37 cellular contexts compared by ENCODE assay signal in genomic region chr3:16653712-16654111, GRCh38. TPM values are rescaled to one million over a fixed set of nuclear protein-coding genes. Genes with fewer than 3 reads are reported as not detected.
"Had no signal": no experiment of that assay in that cellular context is flagged by ENCODE, and none has a peak within 500 bp of the region (broad histone marks: within the 10 kb centered on the region; RNA-seq: fewer than 3 reads in every experiment).

No MANE protein-coding gene starts in this region.

- DNase-seq: activated CD4-positive, alpha-beta memory T cell treated with anti-CD3 and anti-CD28 coated beads, Interleukin-2, amount 10 ng/mL, durations not matched to agents 7 days and 5 days; activated CD4-positive, alpha-beta T cell treated with anti-CD3 and anti-CD28 coated beads for 1 hour; activated CD4-positive, alpha-beta T cell treated with anti-CD3 and anti-CD28 coated beads for 4 hours; activated CD4-positive, alpha-beta T cell treated with anti-CD3 and anti-CD28 coated beads, Interleukin-2, amount 10 ng/mL, durations not matched to agents 7 days and 5 days; activated CD4-positive, alpha-beta T cell treated with anti-CD3 and anti-CD28 coated beads, Interleukin-2, amount 50 U/mL, for 4 hours; activated CD8-positive, alpha-beta memory T cell treated with anti-CD3 and anti-CD28 coated beads, Interleukin-2, amount 50 U/mL, for 48 hours; activated gamma-delta T cell treated with Interleukin-2 at 50 U/mL for 16 hours; activated naive CD4-positive, alpha-beta T cell treated with anti-CD3 and anti-CD28 coated beads, Interleukin-2, amount 50 U/mL, for 16 hours; activated naive CD4-positive, alpha-beta T cell treated with Interleukin-2 at 50 U/mL for 16 hours; activated T-cell treated with anti-CD3 and anti-CD28 coated beads for 4 hours; activated T-cell treated with anti-CD3 and anti-CD28 coated beads, Interleukin-2, amount 50 U/mL, for 24 hours; activated T-cell treated with anti-CD3 and anti-CD28 coated beads, Interleukin-2, amount 50 U/mL, for 72 hours; amniotic stem cell; anterior cingulate cortex; brain microvascular endothelial cell; dorsolateral prefrontal cortex; effector memory CD4-positive, alpha-beta T cell; endodermal cell; erythroblast; foreskin melanocyte; heart right ventricle; T-helper 2 cell had no signal

- H3K27me3 ChIP-seq: brain microvascular endothelial cell, dorsolateral prefrontal cortex, esophagus muscularis mucosa, gastroesophageal sphincter, heart right ventricle had no signal

- H3K4me3 Mint-ChIP-seq: activated CD4-positive, alpha-beta memory T cell treated with anti-CD3 and anti-CD28 coated beads, Interleukin-2, amount 10 ng/mL, durations not matched to agents 7 days and 5 days; activated CD4-positive, alpha-beta T cell treated with anti-CD3 and anti-CD28 coated beads, Interleukin-2, amount 10 ng/mL, durations not matched to agents 7 days and 5 days; activated naive CD8-positive, alpha-beta T cell; activated T-cell treated with anti-CD3 and anti-CD28 coated beads, Interleukin-2, amount 50 U/mL, for 24 hours; activated T-cell treated with anti-CD3 and anti-CD28 coated beads, Interleukin-2, amount 50 U/mL, for 72 hours; central memory CD8-positive, alpha-beta T cell; dendritic cell treated with granulocyte-macrophage colony-stimulating factor and Interleukin-4, amounts not matched to agents 40 ng/mL and 50 ng/mL, for 4 days; endodermal cell; WTC11 had no signal

- H3K27ac Mint-ChIP-seq: activated CD4-positive, alpha-beta memory T cell treated with anti-CD3 and anti-CD28 coated beads, Interleukin-2, amount 10 ng/mL, durations not matched to agents 7 days and 5 days; activated CD4-positive, alpha-beta T cell treated with anti-CD3 and anti-CD28 coated beads, Interleukin-2, amount 10 ng/mL, durations not matched to agents 7 days and 5 days; activated naive CD8-positive, alpha-beta T cell; activated T-cell treated with anti-CD3 and anti-CD28 coated beads, Interleukin-2, amount 50 U/mL, for 24 hours; activated T-cell treated with anti-CD3 and anti-CD28 coated beads, Interleukin-2, amount 50 U/mL, for 72 hours; dendritic cell treated with granulocyte-macrophage colony-stimulating factor and Interleukin-4, amounts not matched to agents 40 ng/mL and 50 ng/mL, for 4 days; endodermal cell; WTC11 had no signal

- H3K27ac ChIP-seq: brain microvascular endothelial cell, coronary artery, dorsolateral prefrontal cortex, esophagus muscularis mucosa, gastroesophageal sphincter, heart right ventricle had no signal

- H3K4me3 ChIP-seq: coronary artery, dorsolateral prefrontal cortex, esophagus muscularis mucosa, gastroesophageal sphincter, heart right ventricle had no signal

- H3K4me1 Mint-ChIP-seq: activated CD4-positive, alpha-beta memory T cell treated with anti-CD3 and anti-CD28 coated beads, Interleukin-2, amount 10 ng/mL, durations not matched to agents 7 days and 5 days; activated CD4-positive, alpha-beta T cell treated with anti-CD3 and anti-CD28 coated beads, Interleukin-2, amount 10 ng/mL, durations not matched to agents 7 days and 5 days; central memory CD8-positive, alpha-beta T cell had no signal

- H3K27me3 Mint-ChIP-seq: activated naive CD8-positive, alpha-beta T cell; activated T-cell treated with anti-CD3 and anti-CD28 coated beads, Interleukin-2, amount 50 U/mL, for 24 hours; central memory CD8-positive, alpha-beta T cell; dendritic cell treated with granulocyte-macrophage colony-stimulating factor and Interleukin-4, amounts not matched to agents 40 ng/mL and 50 ng/mL, for 4 days had no signal

- H3K4me1 ChIP-seq: esophagus muscularis mucosa, gastroesophageal sphincter had no signal

- H3K9me3 Mint-ChIP-seq: activated CD4-positive, alpha-beta memory T cell treated with anti-CD3 and anti-CD28 coated beads, Interleukin-2, amount 10 ng/mL, durations not matched to agents 7 days and 5 days; activated T-cell treated with anti-CD3 and anti-CD28 coated beads, Interleukin-2, amount 50 U/mL, for 24 hours; activated T-cell treated with anti-CD3 and anti-CD28 coated beads, Interleukin-2, amount 50 U/mL, for 72 hours; central memory CD8-positive, alpha-beta T cell; endodermal cell; WTC11 had no signal

- H3K9me3 ChIP-seq: esophagus muscularis mucosa, gastroesophageal sphincter, heart right ventricle had no signal

- H3K36me3 ChIP-seq: brain microvascular endothelial cell, esophagus muscularis mucosa, gastroesophageal sphincter, heart right ventricle had no signal

- H3K36me3 Mint-ChIP-seq: activated naive CD8-positive, alpha-beta T cell had no signal

- FAIRE-seq: astrocyte, bronchial epithelial cell had no signal

RNA-seq across cellular contexts. Expression of gene DAZL, which starts 48.5 kb away (rescaled TPM):
- total RNA-seq: activated CD4-positive, alpha-beta memory T cell treated with anti-CD3 and anti-CD28 coated beads, Interleukin-2, amount 10 ng/mL, durations not matched to agents 7 days and 5 days; activated CD4-positive, alpha-beta T cell treated with anti-CD3 and anti-CD28 coated beads, Interleukin-2, amount 10 ng/mL, durations not matched to agents 7 days and 5 days; activated T-cell treated with anti-CD3 and anti-CD28 coated beads, Interleukin-2, amount 50 U/mL, for 72 hours; astrocyte; bronchial epithelial cell; cardiac septum; endodermal cell; esophagus muscularis mucosa; fibroblast of lung; fibroblast of villous mesenchyme; gastroesophageal sphincter; glomerular endothelial cell; heart right ventricle; T-helper 1 cell treated with Interleukin-12 subunit alpha and Interleukin-12 subunit beta and Interleukin-4 antibody, amounts not matched to agents 30 ng/mL and 1 ng/mL, for 36 hours had no signal
- polyA plus RNA-seq: adipose tissue, heart right ventricle had no signal
